In the genomic region with DNA sequence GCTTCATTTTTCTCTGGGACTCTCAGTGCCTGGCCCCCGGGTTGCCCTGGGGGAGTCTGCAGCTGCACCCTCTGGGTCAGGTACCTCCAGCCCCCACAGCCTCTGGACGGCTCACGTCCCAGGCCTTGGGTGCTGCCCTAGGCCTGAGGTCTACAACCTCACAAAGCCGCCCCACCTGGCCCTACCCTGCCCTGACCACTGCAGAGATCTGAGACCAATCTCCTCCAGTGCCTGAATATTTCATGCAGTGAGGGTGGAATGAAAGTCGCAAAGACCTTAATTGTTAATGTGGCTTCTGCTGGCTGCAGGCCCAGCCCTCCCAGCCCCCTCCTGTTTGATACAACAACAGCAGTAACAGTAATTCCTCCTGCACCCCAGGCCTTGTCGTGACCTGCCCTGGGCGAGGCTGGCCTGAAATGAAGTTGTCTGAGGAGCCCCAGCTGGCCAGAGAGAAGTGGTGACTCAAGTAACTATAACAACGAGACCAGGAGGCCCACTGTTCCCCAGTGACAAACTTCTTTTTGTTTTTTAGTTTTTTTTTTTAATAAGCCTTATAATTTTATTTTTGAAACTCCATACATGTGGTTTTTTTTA, we compare ENCODE assay signal across 15 cellular contexts.
DNase-seq lines count a peak whose midpoint lies in the region; ATAC-seq and TF ChIP-seq lines count a peak whose summit lies in the region.
"Had no signal": no experiment of that assay in that cellular context is flagged by ENCODE, and none has a peak within 500 bp of the region (broad histone marks: within the 10 kb centered on the region; RNA-seq: fewer than 3 reads in every experiment).

No MANE protein-coding gene starts in this region.

- no peak overlapping the region for H3K27ac Mint-ChIP-seq in stimulated activated naive B cell treated with anti-CD40 and anti-IgM and Interleukin-4, amounts not matched to agents 10 μg/mL and 1 μg/mL and 100 μg/mL, for 72 hours
- H3K27ac Mint-ChIP-seq: CD8-positive, alpha-beta memory T cell; naive thymus-derived CD4-positive, alpha-beta T cell had no signal

- no peaks in the 10 kb centered on the region for H3K9me3 Mint-ChIP-seq in stimulated activated naive B cell treated with anti-CD40 and anti-IgM and Interleukin-4, amounts not matched to agents 10 μg/mL and 1 μg/mL and 100 μg/mL, for 72 hours
- H3K9me3 Mint-ChIP-seq: CD8-positive, alpha-beta memory T cell; naive thymus-derived CD4-positive, alpha-beta T cell had no signal

- TF ChIP-seq CTCF in fibroblast of pulmonary artery (IDR thresholded peaks at IDR 0.05; ENCODE audit: low read length, missing control alignments): no peak

- peak; percentile 56 for DNase-seq in DMS 273 (lab: John Stamatoyannopoulos, UW; ENCODE audit: unreplicated experiment)
- DNase-seq in DMS 273 treated with DMSO at 0.1 percent for 48 hours (lab: John Stamatoyannopoulos, UW): no peak
- no peak for DNase-seq in SK-N-MC (ENCODE audit: low read depth, low spot score)
- peak; percentile 69 for DNase-seq in fibroblast of pulmonary artery (ENCODE audit: low read depth)
- peak; percentile 37 for DNase-seq in stromal cell of bone marrow (ENCODE audit: low read depth)
- no peak for DNase-seq in stimulated activated naive B cell treated with anti-CD40 and anti-IgM and Interleukin-4, amounts not matched to agents 10 μg/mL and 1 μg/mL and 100 μg/mL, for 72 hours
- DNase-seq in GF-D8 (lab: John Stamatoyannopoulos, UW): no peak
- no peak for DNase-seq in activated CD4-positive, alpha-beta T cell treated with anti-CD3 and anti-CD28 coated beads for 4 hours
- DNase-seq: activated T-cell treated with anti-CD3 and anti-CD28 coated beads, Interleukin-2, amount 50 U/mL, for 1 hour; CD8-positive, alpha-beta memory T cell; KG1; naive thymus-derived CD4-positive, alpha-beta T cell; NCI-H2107; OCI-M1 had no signal

- no peaks in the 10 kb centered on the region for H3K36me3 Mint-ChIP-seq in stimulated activated naive B cell treated with anti-CD40 and anti-IgM and Interleukin-4, amounts not matched to agents 10 μg/mL and 1 μg/mL and 100 μg/mL, for 72 hours
- H3K36me3 Mint-ChIP-seq: CD8-positive, alpha-beta memory T cell; naive thymus-derived CD4-positive, alpha-beta T cell had no signal

- H3K36me3 ChIP-seq in SK-N-MC (ENCODE audit: insufficient read depth, low read length): no peaks in the 10 kb centered on the region

- no peak overlapping the region for H3K27ac ChIP-seq in SK-N-MC
- H3K27ac ChIP-seq: 22Rv1 had no signal

- no peak for ATAC-seq in stimulated activated naive B cell treated with anti-CD40 and anti-IgM and Interleukin-4, amounts not matched to agents 10 μg/mL and 1 μg/mL and 100 μg/mL, for 72 hours (replicated peaks)
- ATAC-seq: naive thymus-derived CD4-positive, alpha-beta T cell had no signal

- no peak overlapping the region for H3K4me3 Mint-ChIP-seq in stimulated activated naive B cell treated with anti-CD40 and anti-IgM and Interleukin-4, amounts not matched to agents 10 μg/mL and 1 μg/mL and 100 μg/mL, for 72 hours
- H3K4me3 Mint-ChIP-seq: CD8-positive, alpha-beta memory T cell; naive thymus-derived CD4-positive, alpha-beta T cell had no signal

- H3K9me3 ChIP-seq in SK-N-MC (ENCODE audit: low read depth, low read length): no peaks in the 10 kb centered on the region

- H3K4me1 Mint-ChIP-seq in stimulated activated naive B cell treated with anti-CD40 and anti-IgM and Interleukin-4, amounts not matched to agents 10 μg/mL and 1 μg/mL and 100 μg/mL, for 72 hours: no peaks in the 10 kb centered on the region

- peaks cover 17 to 26% of the 10 kb centered on the region in 2 donors for H3K27me3 Mint-ChIP-seq in stimulated activated naive B cell treated with anti-CD40 and anti-IgM and Interleukin-4, amounts not matched to agents 10 μg/mL and 1 μg/mL and 100 μg/mL, for 72 hours

- H3K4me3 ChIP-seq in SK-N-MC (0 out of 2 replicates have a peak overlapping the region, but pooled peaks have one; percentile 10), fibroblast of pulmonary artery (replicated peaks; ENCODE audit: low read depth, low read length) (no peak overlapping the region)

- no peak overlapping the region for H3K9ac ChIP-seq in SK-N-MC (ENCODE audit: insufficient read length)

Comparison
In these comparisons a context has a peak if more than half of its experiments do, and no peak if none do; other contexts are left out.
1. DNase-seq: peak in DMS 273 (single experiment), fibroblast of pulmonary artery (single experiment) and stromal cell of bone marrow (single experiment); none in DMS 273 treated with DMSO at 0.1 percent for 48 hours (single experiment), SK-N-MC (single experiment), stimulated activated naive B cell treated with anti-CD40 and anti-IgM and Interleukin-4, amounts not matched to agents 10 μg/mL and 1 μg/mL and 100 μg/mL, for 72 hours (single experiment), GF-D8 (single experiment) and activated CD4-positive, alpha-beta T cell treated with anti-CD3 and anti-CD28 coated beads for 4 hours (0 of 2).